ENCODE assay signal across 2 cellular contexts in genomic region chr2:189499137-189499536, GRCh38.
TF ChIP-seq lines count a peak whose summit lies in the region.

No MANE protein-coding gene starts in this region.

TF ChIP-seq in HepG2, 621 proteins besides CTCF, POLR2A, EP300 and RAD21:
- TF ChIP-seq PHF20 (CRISPR knock-in tag; IDR thresholded peaks at IDR 0.05) (no peak), PCBP2 (optimal IDR thresholded peaks at IDR 0.05; ENCODE audit: low read depth, low read length, poor library complexity, severe bottlenecking) (no peak), SP2 (CRISPR knock-in tag; IDR thresholded peaks at IDR 0.05) (no peak), NFE2L2 (IDR thresholded peaks at IDR 0.05; ENCODE audit: low read length) (peak; percentile 77), PATZ1 (CRISPR knock-in tag; IDR thresholded peaks at IDR 0.05) (no peak), RERE (CRISPR knock-in tag; IDR thresholded peaks at IDR 0.05; ENCODE audit: low read depth) (no peak)

TF ChIP-seq in K562, 482 proteins besides CTCF, POLR2A, EP300 and RAD21:
- TF ChIP-seq MAFF (IDR thresholded peaks at IDR 0.05; ENCODE audit: low read length) (peak; percentile 44), GABPB1 (CRISPR knock-in tag; IDR thresholded peaks at IDR 0.05) (no peak), ZZZ3 (IDR thresholded peaks at IDR 0.05) (no peak), ZNF324 (CRISPR knock-in tag; IDR thresholded peaks at IDR 0.05) (no peak), KDM4B (IDR thresholded peaks at IDR 0.05; ENCODE audit: borderline replicate concordance in 2 of 2, low read depth in 1 of 2) (no peak), RBM14 (IDR thresholded peaks at IDR 0.05; ENCODE audit: borderline replicate concordance, insufficient read depth, low read depth, low read length) (no peak), NFE2 (IDR thresholded peaks at IDR 0.05; ENCODE audit: low read depth) (peak; percentile 41; the same call in 1 of the 2 replicates), MAFG (tag; conservative IDR thresholded peaks at IDR 0.05) (peak; percentile 76), RFX7 (CRISPR knock-in tag; IDR thresholded peaks at IDR 0.05) (no peak), SFPQ (IDR thresholded peaks at IDR 0.05; ENCODE audit: low read depth, low read length) (no peak), SNAPC5 (CRISPR knock-in tag; IDR thresholded peaks at IDR 0.05) (no peak), PTRF (tag; IDR thresholded peaks at IDR 0.05) (no peak), ZNF263 (CRISPR knock-in tag; IDR thresholded peaks at IDR 0.05; ENCODE audit: borderline replicate concordance) (no peak), C11orf30 (IDR thresholded peaks at IDR 0.05; ENCODE audit: low read depth) (peak; percentile 20; the same call in 1 of the 2 replicates), MYBL2 (IDR thresholded peaks at IDR 0.05; ENCODE audit: low read depth) (no peak), MYBL2 (CRISPR knock-in tag; IDR thresholded peaks at IDR 0.05; ENCODE audit: borderline replicate concordance) (no peak), ZNF316 (IDR thresholded peaks at IDR 0.05) (peak; percentile 39; the same call in 1 of the 2 replicates), SAFB2 (IDR thresholded peaks at IDR 0.05; ENCODE audit: borderline replicate concordance, low read depth, low read length, severe bottlenecking) (no peak)
